8 cellular contexts compared by ENCODE assay signal in genomic region chr2:74530239-74531161, GRCh38. TPM values are rescaled to one million over a fixed set of nuclear protein-coding genes. Genes with fewer than 3 reads are reported as not detected.
DNase-seq lines count a peak whose midpoint lies in the region; ATAC-seq, FAIRE-seq and TF ChIP-seq lines count a peak whose summit lies in the region.

No MANE protein-coding gene starts in this region.

- H3K79me2 ChIP-seq in endothelial cell of umbilical vein (ENCODE audit: control insufficient read depth, insufficient read depth, low read length): peaks cover 19% of the 10 kb centered on the region

- CTCF ChIA-PET in activated CD4-positive, alpha-beta memory T cell treated with anti-CD3 and anti-CD28 coated beads for 36 hours (lab: Charles Lee): interaction anchor here (1.4 to 5.3 kb wide), 6 partner anchors 21 to 73 kb away, joined by 3 to 66 read pairs (median 14); partner anchors contain the start of genes CCDC142, MOGS, TTC31 and WBP1
- CTCF ChIA-PET in endothelial cell of umbilical vein (lab: Charles Lee): interaction anchor here (1.3 to 5.2 kb wide), 8 partner anchors 23 to 195 kb away, joined by 3 to 82 read pairs (median 6); partner anchors contain the start of genes CCDC142, LBX2, PCGF1 and TTC31

- peak overlapping the region; percentile 77 to 90 (median 81) for H3K4me3 ChIP-seq in endothelial cell of umbilical vein (replicated peaks in 1 of 3; ENCODE audit: insufficient read depth in 1 of 3, low read depth in 1 of 3, low read length in 3 of 3)
- H3K4me3 ChIP-seq in mucosa of rectum (ENCODE audit: low read length in 2 of 2): peak overlapping the region; percentile 94 to 97
- H3K4me3 ChIP-seq in thyroid gland (replicated peaks in 1 of 3): peak overlapping the region; percentile 60 to 72 (median 71)

- H3K4me1 ChIP-seq in endothelial cell of umbilical vein (ENCODE audit: control insufficient read depth, extremely low read depth, insufficient read depth, low read length): peaks cover 20% of the 10 kb centered on the region
- peaks cover 25 to 28% of the 10 kb centered on the region in 2 donors for H3K4me1 ChIP-seq in mucosa of rectum (ENCODE audit: control insufficient read depth in 2 of 2, insufficient read depth in 2 of 2, low read length in 2 of 2)
- peaks cover 10 to 18% of the 10 kb centered on the region in 2 donors for H3K4me1 ChIP-seq in thyroid gland

- no peaks in the 10 kb centered on the region for H4K20me1 ChIP-seq in endothelial cell of umbilical vein (replicated peaks; ENCODE audit: control insufficient read depth, extremely low read depth, insufficient read depth, low read length)

- intact Hi-C loops in activated CD4-positive, alpha-beta memory T cell treated with anti-CD3 and anti-CD28 coated beads for 36 hours (cut with micrococcal nuclease): loop anchor here (5.0 kb wide), 2 partner anchors 33 to 42 kb away; partner anchors contain the start of gene LBX2
- intact Hi-C loops in endothelial cell of umbilical vein (cut with micrococcal nuclease): loop anchor here (5.0 kb wide), 2 partner anchors 33 to 198 kb away; partner anchors contain the start of gene LBX2
- intact Hi-C loops in thyroid gland (cut with DNase I): no loop called here

- POLR2A ChIA-PET in activated CD4-positive, alpha-beta memory T cell treated with anti-CD3 and anti-CD28 coated beads for 36 hours (lab: Charles Lee): interaction anchor here (0.8 to 4.4 kb wide), 9 partner anchors 21 to 75 kb away, joined by 4 to 31 read pairs (median 5); partner anchors contain the start of genes CCDC142, DOK1, INO80B and MRPL53
- POLR2A ChIA-PET in endothelial cell of umbilical vein (lab: Charles Lee): interaction anchor here (1.0 kb wide), 1 partner anchor 72 kb away, joined by 3 read pairs; the partner anchor contains the start of gene WBP1

- FAIRE-seq in endothelial cell of umbilical vein (lab: Jason Lieb, UNC): peak; percentile 59

- peak; percentile 22 for ATAC-seq in GM21528 (IDR thresholded peaks at IDR 0.05; ENCODE audit: low FRiP score, unreplicated experiment)

- H3K9me3 Mint-ChIP-seq in activated CD4-positive, alpha-beta memory T cell treated with anti-CD3 and anti-CD28 coated beads for 36 hours: no peaks in the 10 kb centered on the region

- no peaks in the 10 kb centered on the region for H3K27me3 ChIP-seq in endothelial cell of umbilical vein (ENCODE audit: control insufficient read depth in 2 of 2, insufficient read depth in 2 of 2, low read length in 2 of 2)
- H3K27me3 ChIP-seq in mucosa of rectum (ENCODE audit: control insufficient read depth in 2 of 2, insufficient read depth in 2 of 2, low read length in 2 of 2): no peaks in the 10 kb centered on the region
- no peaks in the 10 kb centered on the region for H3K27me3 ChIP-seq in thyroid gland

- peak overlapping the region; percentile 37 for H2AFZ ChIP-seq in endothelial cell of umbilical vein (ENCODE audit: low read depth, low read length)

- peak overlapping the region; percentile 91 for H3K27ac ChIP-seq in KOPT-K1 (ENCODE audit: low read depth, low read length, poor library complexity, severe bottlenecking)
- peak overlapping the region; percentile 25 for H3K27ac ChIP-seq in endothelial cell of umbilical vein (ENCODE audit: insufficient read depth, low read depth, low read length)
- H3K27ac ChIP-seq in mucosa of rectum (ENCODE audit: low read depth in 2 of 2, low read length in 2 of 2): peak overlapping the region; percentile 68 to 90
- peak overlapping the region; percentile 21 to 90 (median 39) for H3K27ac ChIP-seq in thyroid gland

- no peaks in the 10 kb centered on the region for H3K27me3 Mint-ChIP-seq in activated CD4-positive, alpha-beta memory T cell treated with anti-CD3 and anti-CD28 coated beads for 36 hours

- H3K4me2 ChIP-seq in endothelial cell of umbilical vein (ENCODE audit: insufficient read depth, low read length): peak overlapping the region; percentile 67

- H3K9me1 ChIP-seq in endothelial cell of umbilical vein (replicated peaks; ENCODE audit: control insufficient read depth, extremely low read depth, insufficient read depth, low read length): no peaks in the 10 kb centered on the region

- peaks cover 39% of the 10 kb centered on the region for H3K4me1 Mint-ChIP-seq in activated CD4-positive, alpha-beta memory T cell treated with anti-CD3 and anti-CD28 coated beads for 36 hours (ENCODE audit: low read depth)

- BruUV-seq in endothelial cell of umbilical vein (replicated peaks; lab: Mats Ljungman, UMichigan): no TSS peak

- peak overlapping the region; percentile 91 for H3K27ac Mint-ChIP-seq in activated CD4-positive, alpha-beta memory T cell treated with anti-CD3 and anti-CD28 coated beads for 36 hours

- TF ChIP-seq POLR2A in endothelial cell of umbilical vein (IDR thresholded peaks at IDR 0.05; ENCODE audit: low read depth, low read length) (no peak), thyroid gland (IDR thresholded peaks at IDR 0.05) (no peak)

- dilution Hi-C loops in endothelial cell of umbilical vein (cut with MboI; ENCODE audit: extremely low pct_ligation_motif_present, low sequenced_read_pairs): no loop called here

- H3K36me3 ChIP-seq in KOPT-K1 (ENCODE audit: insufficient read depth, low read length) (peaks cover 59% of the 10 kb centered on the region), endothelial cell of umbilical vein (ENCODE audit: control insufficient read depth in 2 of 2, extremely low read depth in 1 of 2, insufficient read depth in 2 of 2, low read length in 2 of 2) (peaks cover 6 to 26% of the 10 kb centered on the region in 2 experiments), mucosa of rectum (ENCODE audit: control insufficient read depth in 2 of 2, insufficient read depth in 2 of 2, low read length in 2 of 2) (peaks cover 18 to 37% of the 10 kb centered on the region in 2 donors), thyroid gland (peaks cover 15 to 34% of the 10 kb centered on the region in 2 donors)

- peak; percentile 18 for DNase-seq in DMS53 treated with DMSO at 0.1 percent for 48 hours (lab: John Stamatoyannopoulos, UW; ENCODE audit: unreplicated experiment)
- peak; percentile 80 for DNase-seq in activated CD4-positive, alpha-beta memory T cell treated with anti-CD3 and anti-CD28 coated beads for 36 hours
- DNase-seq in endothelial cell of umbilical vein (ENCODE audit: low read depth, low spot score): peak; percentile 34
- peak; percentile 26 to 33 for DNase-seq in thyroid gland
- DNase-seq in NCI-H2196 treated with DMSO at 0.1 percent for 48 hours (lab: John Stamatoyannopoulos, UW; ENCODE audit: unreplicated experiment): no peak

- H3K4me3 Mint-ChIP-seq in activated CD4-positive, alpha-beta memory T cell treated with anti-CD3 and anti-CD28 coated beads for 36 hours: peak overlapping the region; percentile 98

- H3K9ac ChIP-seq in endothelial cell of umbilical vein (replicated peaks; ENCODE audit: extremely low read depth, insufficient read depth, low read length) (peak overlapping the region; percentile 78), mucosa of rectum (ENCODE audit: low read depth in 1 of 2, low read length in 2 of 2) (peak overlapping the region; percentile 83 to 88)

- 3 to 6% methylated on average over 24 to 49 of the region's 54 CpGs for WGBS in thyroid gland, 2 donors

- H3K36me3 Mint-ChIP-seq in activated CD4-positive, alpha-beta memory T cell treated with anti-CD3 and anti-CD28 coated beads for 36 hours: peaks cover 58% of the 10 kb centered on the region

- H3K9me3 ChIP-seq in KOPT-K1 (ENCODE audit: insufficient read depth, low read length, poor library complexity, severe bottlenecking) (no peaks in the 10 kb centered on the region), endothelial cell of umbilical vein (replicated peaks; ENCODE audit: control insufficient read depth, insufficient read depth, low read length) (no peaks in the 10 kb centered on the region), mucosa of rectum (ENCODE audit: control insufficient read depth in 2 of 2, low read length in 2 of 2) (no peaks in the 10 kb centered on the region), thyroid gland (no peaks in the 10 kb centered on the region)

- no peak for TF ChIP-seq CTCF in endothelial cell of umbilical vein (IDR thresholded peaks at IDR 0.05; ENCODE audit: extremely low read depth in 1 of 2, insufficient read depth in 1 of 2, low read depth in 1 of 2, low read length in 2 of 2)
- TF ChIP-seq CTCF in thyroid gland (IDR thresholded peaks at IDR 0.05): no peak

RNA-seq across cellular contexts. Expression of gene HTRA2, which starts 0.8 kb away (rescaled TPM):
- total RNA-seq in activated CD4-positive, alpha-beta memory T cell treated with anti-CD3 and anti-CD28 coated beads for 36 hours: 10 to 100 TPM; 70.6 to 72.3 TPM
- total RNA-seq in endothelial cell of umbilical vein (32.6 and 34.3 TPM in 2 replicates), thyroid gland (10 to 100 TPM; 27.3 to 45.9 (median 37.5) TPM)
- polyA plus RNA-seq in endothelial cell of umbilical vein: 52.8 and 54.1 TPM in 2 replicates
- polyA plus RNA-seq in endothelial cell of umbilical vein (2011; cell fraction: cytosol; rRNA removed): 40.1 and 41.8 TPM in 2 replicates
- polyA plus RNA-seq in endothelial cell of umbilical vein (2011; cell fraction: nucleus; rRNA removed): 75.8 and 82.4 TPM in 2 replicates
- polyA plus RNA-seq in endothelial cell of umbilical vein (2012): 36.4 and 39.5 TPM in 2 replicates
- 40.2 and 45.8 TPM in 2 replicates for polyA minus RNA-seq in endothelial cell of umbilical vein
- 19.7 TPM for polyA minus RNA-seq in endothelial cell of umbilical vein (2011; cell fraction: cytosol; rRNA and poly(A)+ RNA removed)
- 12.8 and 15.3 TPM in 2 replicates for polyA minus RNA-seq in endothelial cell of umbilical vein (2011; cell fraction: nucleus; rRNA and poly(A)+ RNA removed)

RNA-seq across cellular contexts. Expression of gene AUP1, which starts 1.0 kb away (rescaled TPM):
- 10 to 100 TPM; 92.1 to 98.0 TPM for total RNA-seq in activated CD4-positive, alpha-beta memory T cell treated with anti-CD3 and anti-CD28 coated beads for 36 hours
- total RNA-seq in endothelial cell of umbilical vein (103 and 109 TPM in 2 replicates), thyroid gland (100 to 1,000 TPM in 3 of 4 donors, 10 to 100 TPM in 1; 93.7 to 168 (median 112) TPM)
- 187 and 203 TPM in 2 replicates for polyA plus RNA-seq in endothelial cell of umbilical vein
- 135 and 136 TPM in 2 replicates for polyA plus RNA-seq in endothelial cell of umbilical vein (2011; cell fraction: cytosol; rRNA removed)
- polyA plus RNA-seq in endothelial cell of umbilical vein (2011; cell fraction: nucleus; rRNA removed): 688 and 725 TPM in 2 replicates
- 94.6 and 97.7 TPM in 2 replicates for polyA plus RNA-seq in endothelial cell of umbilical vein (2012)
- 75.9 and 98.4 TPM in 2 replicates for polyA minus RNA-seq in endothelial cell of umbilical vein
- polyA minus RNA-seq in endothelial cell of umbilical vein (2011; cell fraction: cytosol; rRNA and poly(A)+ RNA removed): 117 TPM
- 108 and 112 TPM in 2 replicates for polyA minus RNA-seq in endothelial cell of umbilical vein (2011; cell fraction: nucleus; rRNA and poly(A)+ RNA removed)

RNA-seq across cellular contexts. Expression of gene DQX1, which starts 4.5 kb away (rescaled TPM):
- under 1 TPM; 0.33 to 0.56 TPM for total RNA-seq in activated CD4-positive, alpha-beta memory T cell treated with anti-CD3 and anti-CD28 coated beads for 36 hours
- total RNA-seq in endothelial cell of umbilical vein (0.44 and 0.69 TPM in 2 replicates), thyroid gland (not detected)
- 0.03 and 0.06 TPM in 2 replicates for polyA plus RNA-seq in endothelial cell of umbilical vein
- polyA plus RNA-seq in endothelial cell of umbilical vein (2011; cell fraction: cytosol; rRNA removed): 0.13 TPM in 1 of 2 replicates, not detected in the other
- 1.2 TPM in 2 replicates for polyA plus RNA-seq in endothelial cell of umbilical vein (2011; cell fraction: nucleus; rRNA removed)
- polyA plus RNA-seq in endothelial cell of umbilical vein (2012): not detected in 2 replicates
- polyA minus RNA-seq in endothelial cell of umbilical vein: not detected in 2 replicates
- polyA minus RNA-seq in endothelial cell of umbilical vein (2011; cell fraction: cytosol; rRNA and poly(A)+ RNA removed): not detected
- 0.19 TPM in 1 of 2 replicates, not detected in the other for polyA minus RNA-seq in endothelial cell of umbilical vein (2011; cell fraction: nucleus; rRNA and poly(A)+ RNA removed)

RNA-seq across cellular contexts. Expression of gene TLX2, which starts 16.2 kb away (rescaled TPM):
- total RNA-seq in activated CD4-positive, alpha-beta memory T cell treated with anti-CD3 and anti-CD28 coated beads for 36 hours: under 1 TPM; 0.52 to 0.94 TPM
- total RNA-seq in endothelial cell of umbilical vein (not detected in 2 replicates), thyroid gland (not detected)
- not detected in 2 replicates for polyA plus RNA-seq in endothelial cell of umbilical vein
- not detected in 2 replicates for polyA plus RNA-seq in endothelial cell of umbilical vein (2011; cell fraction: cytosol; rRNA removed)
- polyA plus RNA-seq in endothelial cell of umbilical vein (2011; cell fraction: nucleus; rRNA removed): not detected in 2 replicates
- not detected in 2 replicates for polyA plus RNA-seq in endothelial cell of umbilical vein (2012)
- polyA minus RNA-seq in endothelial cell of umbilical vein: not detected in 2 replicates
- not detected for polyA minus RNA-seq in endothelial cell of umbilical vein (2011; cell fraction: cytosol; rRNA and poly(A)+ RNA removed)
- polyA minus RNA-seq in endothelial cell of umbilical vein (2011; cell fraction: nucleus; rRNA and poly(A)+ RNA removed): not detected in 2 replicates

RNA-seq across cellular contexts. Expression of gene PCGF1, which starts 23.0 kb away (rescaled TPM):
- total RNA-seq in activated CD4-positive, alpha-beta memory T cell treated with anti-CD3 and anti-CD28 coated beads for 36 hours: 10 to 100 TPM; 22.6 to 26.0 TPM
- total RNA-seq in endothelial cell of umbilical vein (17.4 and 21.0 TPM in 2 replicates), thyroid gland (10 to 100 TPM; 11.0 to 25.9 (median 17.1) TPM)
- 17.4 and 19.2 TPM in 2 replicates for polyA plus RNA-seq in endothelial cell of umbilical vein
- 16.5 and 22.5 TPM in 2 replicates for polyA plus RNA-seq in endothelial cell of umbilical vein (2011; cell fraction: cytosol; rRNA removed)
- 26.3 and 54.0 TPM in 2 replicates for polyA plus RNA-seq in endothelial cell of umbilical vein (2011; cell fraction: nucleus; rRNA removed)
- polyA plus RNA-seq in endothelial cell of umbilical vein (2012): 11.9 and 13.2 TPM in 2 replicates
- polyA minus RNA-seq in endothelial cell of umbilical vein: 23.0 and 29.1 TPM in 2 replicates
- polyA minus RNA-seq in endothelial cell of umbilical vein (2011; cell fraction: cytosol; rRNA and poly(A)+ RNA removed): 17.8 TPM
- 8.8 and 10.1 TPM in 2 replicates for polyA minus RNA-seq in endothelial cell of umbilical vein (2011; cell fraction: nucleus; rRNA and poly(A)+ RNA removed)

Comparison
In these comparisons a context has a peak if more than half of its experiments do, and no peak if none do; other contexts are left out.
1. H3K27ac ChIP-seq: peak in every context shown above with its lines; median percentile 91 in KOPT-K1; 79 in mucosa of rectum; 39 in thyroid gland; 25 in endothelial cell of umbilical vein.